ENCODE assay signal across 40 cellular contexts in the genomic region with DNA sequence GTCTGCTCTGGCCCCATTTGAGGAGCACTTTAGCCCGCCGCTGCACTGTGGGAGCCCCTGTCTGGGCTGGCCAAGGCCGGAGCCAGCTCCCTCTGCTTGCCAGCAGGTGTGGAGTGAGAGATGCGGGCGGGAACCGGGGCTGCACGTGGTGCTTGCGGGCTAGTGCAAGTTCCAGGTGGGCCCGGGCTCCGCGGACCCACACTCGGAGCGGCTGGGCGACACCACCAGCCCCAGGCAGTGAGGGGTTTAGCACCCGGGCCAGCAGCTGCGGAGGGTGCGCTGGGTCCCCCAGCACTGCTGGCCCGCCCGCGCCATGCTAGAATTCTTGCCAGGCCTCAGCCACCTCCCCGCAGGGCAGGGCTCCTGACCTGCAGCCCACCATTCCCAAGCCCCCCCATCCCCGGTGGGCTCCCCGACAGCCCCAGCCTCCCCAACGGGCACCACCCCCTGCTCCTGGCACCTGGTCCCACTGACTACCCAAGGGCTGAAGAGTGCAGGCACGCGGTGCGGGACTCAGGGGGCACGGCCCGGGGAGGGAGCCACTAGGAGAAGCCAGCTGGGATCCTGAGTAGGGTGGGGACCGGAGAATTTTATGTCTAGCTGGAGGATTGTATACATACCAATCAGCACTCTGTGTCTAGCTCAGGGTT. TPM values are rescaled to one million over a fixed set of nuclear protein-coding genes. Genes with fewer than 3 reads are reported as not detected.
"Had no signal": no experiment of that assay in that cellular context is flagged by ENCODE, and none has a peak within 500 bp of the region (broad histone marks: within the 10 kb centered on the region; RNA-seq: fewer than 3 reads in every experiment).

No MANE protein-coding gene starts in this region.

- H3K9me3 ChIP-seq: adrenal gland, body of pancreas, breast epithelium had no signal

- DNase-seq: activated effector memory CD4-positive, alpha-beta T cell treated with anti-CD3 and anti-CD28 coated beads, Interleukin-2, amount 50 U/mL, for 16 hours; activated effector memory CD4-positive, alpha-beta T cell treated with Interleukin-2 at 50 U/mL for 16 hours; activated gamma-delta T cell; activated gamma-delta T cell treated with Interleukin-2 at 50 U/mL for 16 hours; activated naive CD4-positive, alpha-beta T cell; activated naive CD4-positive, alpha-beta T cell treated with anti-CD3 and anti-CD28 coated beads for 36 hours; activated naive CD4-positive, alpha-beta T cell treated with anti-CD3 and anti-CD28 coated beads, Interleukin-2, amount 10 ng/mL, durations not matched to agents 7 days and 5 days; activated naive CD4-positive, alpha-beta T cell treated with anti-CD3 and anti-CD28 coated beads, Interleukin-2, amount 50 U/mL, for 16 hours; activated naive CD4-positive, alpha-beta T cell treated with Interleukin-2 at 50 U/mL for 16 hours; activated naive CD8-positive, alpha-beta T cell treated with anti-CD3 and anti-CD28 coated beads for 36 hours; activated naive CD8-positive, alpha-beta T cell treated with anti-CD3 and anti-CD28 coated beads, Interleukin-2, amount 10 ng/mL, durations not matched to agents 7 days and 5 days; activated naive CD8-positive, alpha-beta T cell treated with anti-CD3 and anti-CD28 coated beads, Interleukin-2, amount 50 U/mL, for 24 hours; activated T-cell treated with anti-CD3 and anti-CD28 coated beads for 4 hours; activated T-cell treated with anti-CD3 and anti-CD28 coated beads, Interleukin-2, amount 50 U/mL, for 1 hour; activated T-cell treated with anti-CD3 and anti-CD28 coated beads, Interleukin-2, amount 50 U/mL, for 24 hours; activated T-cell treated with anti-CD3 and anti-CD28 coated beads, Interleukin-2, amount 50 U/mL, for 4 hours; activated T-cell treated with anti-CD3 and anti-CD28 coated beads, Interleukin-2, amount 50 U/mL, for 48 hours; activated T-cell treated with anti-CD3 and anti-CD28 coated beads, Interleukin-2, amount 50 U/mL, for 72 hours; adrenal gland; amniotic stem cell; amygdala; anterior cingulate cortex; body of pancreas; brain microvascular endothelial cell; caudate nucleus; central memory CD4-positive, alpha-beta T cell; cerebellar nuclear complex had no signal

- H3K27me3 Mint-ChIP-seq: activated naive CD4-positive, alpha-beta T cell treated with anti-CD3 and anti-CD28 coated beads, Interleukin-2, amount 10 ng/mL, durations not matched to agents 7 days and 5 days; activated naive CD4-positive, alpha-beta T cell treated with anti-CD3 and anti-CD28 coated beads, Interleukin-2, amount 50 U/mL, for 24 hours; activated naive CD8-positive, alpha-beta T cell treated with anti-CD3 and anti-CD28 coated beads for 36 hours; activated naive CD8-positive, alpha-beta T cell treated with anti-CD3 and anti-CD28 coated beads, Interleukin-2, amount 10 ng/mL, durations not matched to agents 7 days and 5 days had no signal

- FAIRE-seq: astrocyte, bronchial epithelial cell had no signal

- H3K4me3 ChIP-seq: adrenal gland, ascending aorta, body of pancreas, breast epithelium, cardiac muscle cell had no signal

- H3K27ac ChIP-seq: adrenal gland, ascending aorta, body of pancreas, brain microvascular endothelial cell, breast epithelium, cardiac muscle cell had no signal

- H3K27ac Mint-ChIP-seq: activated naive CD4-positive, alpha-beta T cell treated with anti-CD3 and anti-CD28 coated beads for 36 hours; activated naive CD4-positive, alpha-beta T cell treated with anti-CD3 and anti-CD28 coated beads, Interleukin-2, amount 10 ng/mL, durations not matched to agents 7 days and 5 days; activated naive CD4-positive, alpha-beta T cell treated with anti-CD3 and anti-CD28 coated beads, Interleukin-2, amount 50 U/mL, for 24 hours; activated naive CD4-positive, alpha-beta T cell treated with anti-CD3 and anti-CD28 coated beads, Interleukin-2, amount 50 U/mL, for 72 hours; activated naive CD8-positive, alpha-beta T cell; activated naive CD8-positive, alpha-beta T cell treated with anti-CD3 and anti-CD28 coated beads for 36 hours; activated naive CD8-positive, alpha-beta T cell treated with anti-CD3 and anti-CD28 coated beads, Interleukin-2, amount 10 ng/mL, durations not matched to agents 7 days and 5 days; activated naive CD8-positive, alpha-beta T cell treated with anti-CD3 and anti-CD28 coated beads, Interleukin-2, amount 50 U/mL, for 24 hours; activated T-cell treated with anti-CD3 and anti-CD28 coated beads, Interleukin-2, amount 50 U/mL, for 24 hours; activated T-cell treated with anti-CD3 and anti-CD28 coated beads, Interleukin-2, amount 50 U/mL, for 72 hours; activated T-helper 1 cell treated with anti-CD3 and anti-CD28 coated beads, Interleukin-12 subunit alpha, Interleukin-12 subunit beta, Interleukin-2, Interleukin-4 antibody, amounts not matched to agents 30 ng/mL and 10 ng/mL and 1 ng/mL, durations not matched to agents 14 hours and 24 hours and 36 hours; activated T-helper 17 cell treated with anti-CD3 and anti-CD28 coated beads, Interleukin-2, amount 50 U/mL, for 72 hours; activated T-helper 2 cell treated with anti-CD3 and anti-CD28 coated beads, Interferon-gamma antibody, Interleukin-2, Interleukin-4, amounts not matched to agents 10 μg/mL and 5 μg/mL and 100 μg/mL, durations not matched to agents 14 hours and 24 hours and 36 hours; brain had no signal

- H3K4me1 Mint-ChIP-seq: activated naive CD4-positive, alpha-beta T cell treated with anti-CD3 and anti-CD28 coated beads, Interleukin-2, amount 10 ng/mL, durations not matched to agents 7 days and 5 days; activated naive CD4-positive, alpha-beta T cell treated with anti-CD3 and anti-CD28 coated beads, Interleukin-2, amount 50 U/mL, for 24 hours; activated naive CD8-positive, alpha-beta T cell treated with anti-CD3 and anti-CD28 coated beads, Interleukin-2, amount 10 ng/mL, durations not matched to agents 7 days and 5 days; activated T-helper 17 cell treated with anti-CD3 and anti-CD28 coated beads, Interleukin-2, amount 50 U/mL, for 72 hours; brain; central memory CD8-positive, alpha-beta T cell had no signal

- H3K4me1 ChIP-seq: adrenal gland, ascending aorta, body of pancreas, breast epithelium had no signal

- H3K9me3 Mint-ChIP-seq: activated naive CD4-positive, alpha-beta T cell treated with anti-CD3 and anti-CD28 coated beads for 36 hours; activated naive CD4-positive, alpha-beta T cell treated with anti-CD3 and anti-CD28 coated beads, Interleukin-2, amount 50 U/mL, for 24 hours; central memory CD8-positive, alpha-beta T cell had no signal

- H3K4me3 Mint-ChIP-seq: activated naive CD4-positive, alpha-beta T cell treated with anti-CD3 and anti-CD28 coated beads for 36 hours; activated naive CD4-positive, alpha-beta T cell treated with anti-CD3 and anti-CD28 coated beads, Interleukin-2, amount 10 ng/mL, durations not matched to agents 7 days and 5 days; activated naive CD4-positive, alpha-beta T cell treated with anti-CD3 and anti-CD28 coated beads, Interleukin-2, amount 50 U/mL, for 24 hours; activated naive CD8-positive, alpha-beta T cell; activated naive CD8-positive, alpha-beta T cell treated with anti-CD3 and anti-CD28 coated beads for 36 hours; activated naive CD8-positive, alpha-beta T cell treated with anti-CD3 and anti-CD28 coated beads, Interleukin-2, amount 10 ng/mL, durations not matched to agents 7 days and 5 days; activated naive CD8-positive, alpha-beta T cell treated with anti-CD3 and anti-CD28 coated beads, Interleukin-2, amount 50 U/mL, for 24 hours; activated T-cell treated with anti-CD3 and anti-CD28 coated beads, Interleukin-2, amount 50 U/mL, for 24 hours; activated T-cell treated with anti-CD3 and anti-CD28 coated beads, Interleukin-2, amount 50 U/mL, for 4 hours; activated T-cell treated with anti-CD3 and anti-CD28 coated beads, Interleukin-2, amount 50 U/mL, for 72 hours; activated T-helper 1 cell treated with anti-CD3 and anti-CD28 coated beads, Interleukin-12 subunit alpha, Interleukin-12 subunit beta, Interleukin-2, Interleukin-4 antibody, amounts not matched to agents 30 ng/mL and 10 ng/mL and 1 ng/mL, durations not matched to agents 14 hours and 24 hours and 36 hours; activated T-helper 17 cell treated with anti-CD3 and anti-CD28 coated beads, Interleukin-2, amount 50 U/mL, for 72 hours; brain; central memory CD8-positive, alpha-beta T cell had no signal

- H3K27me3 ChIP-seq: adrenal gland, ascending aorta, body of pancreas, brain microvascular endothelial cell, breast epithelium, cardiac muscle cell had no signal

- ATAC-seq: activated naive CD4-positive, alpha-beta T cell treated with anti-CD3 and anti-CD28 coated beads, Interleukin-2, amount 50 U/mL, for 72 hours; activated naive CD8-positive, alpha-beta T cell treated with anti-CD3 and anti-CD28 coated beads, Interleukin-2, amount 50 U/mL, for 24 hours; activated T-cell treated with anti-CD3 and anti-CD28 coated beads, Interleukin-2, amount 50 U/mL, for 4 hours; activated T-cell treated with anti-CD3 and anti-CD28 coated beads, Interleukin-2, amount 50 U/mL, for 72 hours; activated T-helper 17 cell treated with anti-CD3 and anti-CD28 coated beads, Interleukin-2, amount 50 U/mL, for 72 hours; body of pancreas had no signal

- H3K36me3 ChIP-seq: adrenal gland, ascending aorta, brain microvascular endothelial cell, breast epithelium, cardiac muscle cell had no signal

RNA-seq across cellular contexts. Expression of gene UCHL3, which starts 31.0 kb away (rescaled TPM):
- total RNA-seq: ascending aorta had no signal
